1 cellular context compared by ENCODE assay signal in the genomic region with DNA sequence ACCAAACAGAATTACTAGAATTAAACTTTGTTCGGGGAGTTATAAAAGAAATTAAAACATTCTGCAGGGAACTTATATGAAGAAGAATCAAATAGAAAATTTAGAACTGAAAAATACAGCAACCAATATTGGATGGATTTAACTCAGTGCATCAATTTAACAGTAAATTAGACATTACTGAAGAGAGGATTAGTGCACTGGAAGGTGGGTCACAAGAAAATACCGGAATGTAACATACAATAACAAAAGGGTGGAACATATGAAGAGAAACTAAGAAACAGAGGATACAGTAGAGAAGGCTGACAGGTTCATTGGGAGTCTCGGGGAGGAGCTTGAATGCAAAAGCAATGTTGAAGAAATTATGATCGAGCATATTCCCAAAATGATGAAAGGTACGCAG.
TF ChIP-seq lines count a peak whose summit lies in the region.

No MANE protein-coding gene starts in this region.

TF ChIP-seq in SK-N-SH, 30 proteins besides CTCF, POLR2A, EP300 and RAD21 (continued from another document):
- TF ChIP-seq TEAD4 (IDR thresholded peaks at IDR 0.05; ENCODE audit: borderline replicate concordance, insufficient read depth) = no peak
